19 cellular contexts compared by ENCODE assay signal in the genomic region with DNA sequence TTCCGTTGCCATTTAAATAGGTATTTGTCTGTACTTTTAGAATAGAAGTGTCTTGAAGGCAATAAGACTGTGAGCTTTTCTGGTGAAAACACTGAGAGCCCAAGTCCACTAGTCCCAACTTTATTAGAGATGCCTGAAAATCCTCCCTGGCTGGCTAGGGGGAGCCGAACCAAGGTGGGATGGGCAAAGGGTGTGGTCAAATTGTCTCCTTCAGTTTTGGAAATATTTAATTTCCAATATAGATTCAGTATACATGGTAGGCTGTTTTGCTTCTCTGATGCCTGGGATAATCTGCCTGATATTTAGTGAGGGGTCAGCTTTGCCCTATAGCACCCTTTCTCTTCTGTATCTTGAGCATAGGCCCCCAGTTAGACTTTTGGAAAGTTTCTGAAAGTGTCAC. TPM values are rescaled to one million over a fixed set of nuclear protein-coding genes. Genes with fewer than 3 reads are reported as not detected.
DNase-seq lines count a peak whose midpoint lies in the region; TF ChIP-seq lines count a peak whose summit lies in the region.
"Had no signal": no experiment of that assay in that cellular context is flagged by ENCODE, and none has a peak within 500 bp of the region (broad histone marks: within the 10 kb centered on the region; RNA-seq: fewer than 3 reads in every experiment).

No MANE protein-coding gene starts in this region.

- no peak overlapping the region for H3K4me3 Mint-ChIP-seq in HFFc6
- H3K4me3 Mint-ChIP-seq: activated CD4-positive, alpha-beta T cell treated with anti-CD3 and anti-CD28 coated beads, Interleukin-2, amount 10 ng/mL, durations not matched to agents 24 days and 14 days; activated naive CD4-positive, alpha-beta T cell treated with anti-CD3 and anti-CD28 coated beads, Interleukin-2, amount 10 ng/mL, durations not matched to agents 7 days and 5 days had no signal

- H3K9me3 ChIP-seq in WERI-Rb-1 (ENCODE audit: severe bottlenecking): no peaks in the 10 kb centered on the region
- H3K9me3 ChIP-seq in stomach smooth muscle (ENCODE audit: control insufficient read depth in 2 of 2, low read length in 2 of 2): no peaks in the 10 kb centered on the region
- H3K9me3 ChIP-seq: body of pancreas, right lobe of liver had no signal

- peaks cover 51% of the 10 kb centered on the region for H3K4me1 Mint-ChIP-seq in HFFc6 (ENCODE audit: low read depth)

- no peak overlapping the region for H3K4me3 ChIP-seq in WERI-Rb-1 (ENCODE audit: low read depth, low read length)
- no peak overlapping the region for H3K4me3 ChIP-seq in foreskin fibroblast (ENCODE audit: low read depth in 1 of 2, low read length in 2 of 2)
- peak overlapping the region in 1 of 2 donors; percentile 3 for H3K4me3 ChIP-seq in stomach smooth muscle (ENCODE audit: low read length in 2 of 2)
- H3K4me3 ChIP-seq: body of pancreas, right lobe of liver had no signal

- peaks cover 2% of the 10 kb centered on the region for H3K27me3 Mint-ChIP-seq in HFFc6 (ENCODE audit: insufficient read depth)

- no peaks in the 10 kb centered on the region for H3K36me3 Mint-ChIP-seq in HFFc6 (ENCODE audit: low read depth)
- H3K36me3 Mint-ChIP-seq: activated naive CD4-positive, alpha-beta T cell treated with anti-CD3 and anti-CD28 coated beads, Interleukin-2, amount 10 ng/mL, durations not matched to agents 7 days and 5 days had no signal

- H3K36me3 ChIP-seq in WERI-Rb-1: no peaks in the 10 kb centered on the region
- H3K36me3 ChIP-seq in stomach smooth muscle (ENCODE audit: control insufficient read depth in 2 of 2, insufficient read depth in 2 of 2, low read length in 2 of 2): no peaks in the 10 kb centered on the region
- H3K36me3 ChIP-seq: right lobe of liver had no signal

- H3K27ac ChIP-seq in WERI-Rb-1: no peak overlapping the region
- H3K27ac ChIP-seq in stomach smooth muscle (ENCODE audit: low read length): peak overlapping the region; percentile 78
- H3K27ac ChIP-seq: body of pancreas, HL-60, KMS-11, right lobe of liver had no signal

- H3K9me3 Mint-ChIP-seq in HFFc6: no peaks in the 10 kb centered on the region
- H3K9me3 Mint-ChIP-seq: activated CD4-positive, alpha-beta T cell treated with anti-CD3 and anti-CD28 coated beads, Interleukin-2, amount 10 ng/mL, durations not matched to agents 24 days and 14 days; activated naive CD4-positive, alpha-beta T cell treated with anti-CD3 and anti-CD28 coated beads, Interleukin-2, amount 10 ng/mL, durations not matched to agents 7 days and 5 days had no signal

- H3K27ac Mint-ChIP-seq in HFFc6: no peak overlapping the region
- H3K27ac Mint-ChIP-seq: activated CD4-positive, alpha-beta T cell treated with anti-CD3 and anti-CD28 coated beads, Interleukin-2, amount 10 ng/mL, durations not matched to agents 24 days and 14 days; activated naive CD4-positive, alpha-beta T cell treated with anti-CD3 and anti-CD28 coated beads, Interleukin-2, amount 10 ng/mL, durations not matched to agents 7 days and 5 days had no signal

- H3K27me3 ChIP-seq in WERI-Rb-1 (ENCODE audit: insufficient read depth, low read depth, severe bottlenecking): no peaks in the 10 kb centered on the region
- H3K27me3 ChIP-seq in stomach smooth muscle (ENCODE audit: control insufficient read depth in 1 of 2, insufficient read depth in 2 of 2, low read length in 2 of 2): no peaks in the 10 kb centered on the region
- H3K27me3 ChIP-seq: body of pancreas had no signal

- peak; percentile 35 for TF ChIP-seq CTCF in HFFc6 (IDR thresholded peaks at IDR 0.05)
- TF ChIP-seq CTCF in WERI-Rb-1 (IDR thresholded peaks at IDR 0.05; ENCODE audit: low read depth, low read length): 0 out of 2 replicates have a peak, but pooled peaks have one; percentile 20
- TF ChIP-seq CTCF in foreskin fibroblast (IDR thresholded peaks at IDR 0.05; ENCODE audit: low read depth, low read length): peak; percentile 6

- no peak overlapping the region for H3K9ac ChIP-seq in stomach smooth muscle (ENCODE audit: low read length in 2 of 2)
- H3K9ac ChIP-seq: KMS-11 had no signal

- peaks cover 16% of the 10 kb centered on the region for H3K4me1 ChIP-seq in stomach smooth muscle (ENCODE audit: control insufficient read depth, insufficient read depth, low read length)

- DNase-seq in HFFc6 (no peak), WERI-Rb-1 (no peak), foreskin fibroblast (no peak), NCI-H1930 (lab: John Stamatoyannopoulos, UW) (no peak), DMS79 (lab: John Stamatoyannopoulos, UW) (no peak)
- no peak for DNase-seq in activated CD4-positive, alpha-beta T cell treated with anti-CD3 and anti-CD28 coated beads for 1 hour
- DNase-seq: activated CD4-positive, alpha-beta T cell treated with anti-CD3 and anti-CD28 coated beads, Interleukin-2, amount 10 ng/mL, durations not matched to agents 24 days and 14 days; activated naive CD4-positive, alpha-beta T cell treated with anti-CD3 and anti-CD28 coated beads, Interleukin-2, amount 10 ng/mL, durations not matched to agents 7 days and 5 days; body of pancreas; C1 segment of cervical spinal cord; NCI-H1105; NK-92 treated with Interleukin-12 subunit alpha and Interleukin-12 subunit beta, amount 100 ng/mL, for 24 hours; nucleus accumbens; right lobe of liver; stimulated activated CD8-positive, alpha-beta memory T cell treated with anti-CD3 and anti-CD28 coated beads, Interleukin-4, amount 100 ng/mL, for 48 hours; T-helper 9 cell had no signal

RNA-seq across cellular contexts. Expression of a gene that starts 3.5 kb away (rescaled TPM):
- total RNA-seq in HFFc6 (2021; fragmentation: NEBNext Ultra II Directional; extraction: Animal tissue kit (Norgen Biotek cat#: 25700)): 1 to 10 TPM; 7.4 to 9.4 (median 8.9) TPM
- total RNA-seq: activated CD4-positive, alpha-beta T cell treated with anti-CD3 and anti-CD28 coated beads, Interleukin-2, amount 10 ng/mL, durations not matched to agents 24 days and 14 days had no signal
